In genomic region chr16:1342526-1343427, GRCh38 we compare ENCODE assay signal across 8 cellular contexts. TPM values are rescaled to one million over a fixed set of nuclear protein-coding genes. Genes with fewer than 3 reads are reported as not detected.
DNase-seq lines count a peak whose midpoint lies in the region; ATAC-seq and TF ChIP-seq lines count a peak whose summit lies in the region.

No MANE protein-coding gene starts in this region.

- no peak for TF ChIP-seq CTCF in lung (IDR thresholded peaks at IDR 0.05; ENCODE audit: control extremely low read depth, extremely low read depth)

- 2 to 6% methylated on average over 37 to 49 of the region's 49 CpGs for WGBS in lung, 2 donors

- peaks cover 0 to 11% of the 10 kb centered on the region in 2 donors for H3K4me1 ChIP-seq in lung (ENCODE audit: control insufficient read depth in 2 of 2, insufficient read depth in 2 of 2, low read length in 2 of 2)

- peaks cover 0 to 3% of the 10 kb centered on the region in 2 donors for H3K36me3 ChIP-seq in lung (ENCODE audit: control insufficient read depth in 2 of 2, insufficient read depth in 2 of 2, low read length in 2 of 2)

- DNase-seq in CMK (ENCODE audit: low read depth), result peak; percentile 91
- peak; percentile 96 for DNase-seq in HK-2 (ENCODE audit: unreplicated experiment)
- peak; percentile 84 for DNase-seq in NCI-H748 treated with DMSO at 0.1 percent for 48 hours (lab: John Stamatoyannopoulos, UW)
- peak; percentile 72 to 86 for DNase-seq in activated CD4-positive, alpha-beta T cell treated with anti-CD3 and anti-CD28 coated beads, Interleukin-2, amount 50 U/mL, for 24 hours (ENCODE audit: low read depth in 1 of 2, low spot score in 1 of 2)
- DNase-seq in ecto neural progenitor cell (ENCODE audit: low spot score), result peak; percentile 99
- peak; percentile 98 for DNase-seq in lung (ENCODE audit: low spot score)
- peak; percentile 87 for DNase-seq in stimulated activated CD8-positive, alpha-beta memory T cell treated with anti-CD3 and anti-CD28 coated beads, Interleukin-12 subunit alpha, Interleukin-12 subunit beta, amount 100 ng/mL, for 1 hour (ENCODE audit: low read depth)

- ATAC-seq in GM19468 (IDR thresholded peaks at IDR 0.05; ENCODE audit: extremely low read depth, unreplicated experiment), result peak; percentile 55
- ATAC-seq in lung (ENCODE audit: insufficient read depth, low FRiP score), result peak; percentile 96

- H3K27me3 ChIP-seq in lung (ENCODE audit: control insufficient read depth, insufficient read depth), result no peaks in the 10 kb centered on the region

- no peaks in the 10 kb centered on the region for H3K9me3 ChIP-seq in lung (ENCODE audit: control insufficient read depth in 2 of 2, insufficient read depth in 1 of 2, low read length in 1 of 2)

- no peak overlapping the region for H3K27ac ChIP-seq in lung (ENCODE audit: low read depth in 1 of 2, low read length in 1 of 2)

- no peak overlapping the region for H3K4me3 ChIP-seq in lung

RNA-seq across cellular contexts. Expression of gene TSR3, which starts 8.9 kb away (rescaled TPM):
- 10 to 100 TPM; 32.5 to 66.4 TPM for total RNA-seq in lung
- polyA plus RNA-seq in lung, result 10 to 100 TPM; 54.7 to 58.5 TPM

RNA-seq across cellular contexts. Expression of gene GNPTG, which starts 9.0 kb away (rescaled TPM):
- total RNA-seq in lung, result 10 to 100 TPM; 34.8 to 80.1 TPM
- polyA plus RNA-seq in lung, result 10 to 100 TPM; 75.5 to 92.7 TPM

RNA-seq across cellular contexts. Expression of gene BAIAP3, which starts 9.3 kb away (rescaled TPM):
- 10 to 100 TPM; 15.9 to 46.6 TPM for total RNA-seq in lung
- polyA plus RNA-seq in lung, result 1 to 10 TPM; 4.5 to 7.9 TPM

RNA-seq across cellular contexts. Expression of gene UBE2I, which starts 33.3 kb away (rescaled TPM):
- total RNA-seq in lung, result 10 to 100 TPM; 91.2 to 96.8 TPM
- 10 to 100 TPM; 63.9 to 71.7 TPM for polyA plus RNA-seq in lung
